In the genomic region with DNA sequence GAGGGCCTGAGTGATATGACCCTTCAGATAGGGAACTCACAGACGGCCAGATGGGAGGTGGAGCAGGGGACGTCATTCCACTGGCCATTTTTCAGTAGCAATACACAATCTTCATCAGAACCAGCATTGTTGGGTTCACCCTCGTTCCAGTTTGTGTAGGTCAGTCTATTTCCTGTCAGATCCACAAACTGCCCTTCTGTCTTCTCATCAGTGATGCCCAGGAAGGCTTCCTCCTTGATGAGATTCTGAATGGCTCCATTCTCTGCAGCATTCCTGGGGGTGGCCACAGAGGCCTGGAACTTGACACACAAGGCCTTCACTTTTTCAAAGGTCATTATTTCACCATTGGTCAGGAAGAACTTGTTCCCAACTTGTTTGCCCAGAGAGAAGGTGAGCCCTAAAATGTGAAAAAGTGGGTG, we compare ENCODE assay signal across 32 cellular contexts. TPM values are rescaled to one million over a fixed set of nuclear protein-coding genes. Genes with fewer than 3 reads are reported as not detected.
"Had no signal": no experiment of that assay in that cellular context is flagged by ENCODE, and none has a peak within 500 bp of the region (broad histone marks: within the 10 kb centered on the region; RNA-seq: fewer than 3 reads in every experiment).

No MANE protein-coding gene starts in this region.

- H3K27ac Mint-ChIP-seq: activated CD8-positive, alpha-beta T cell treated with anti-CD3 and anti-CD28 coated beads, Interleukin-2, amount 10 ng/mL, durations not matched to agents 7 days and 5 days; activated naive CD8-positive, alpha-beta T cell treated with anti-CD3 and anti-CD28 coated beads, Interleukin-2, amount 50 U/mL, for 24 hours; activated T-helper 1 cell treated with anti-CD3 and anti-CD28 coated beads, Interleukin-12 subunit alpha, Interleukin-12 subunit beta, Interleukin-2, Interleukin-4 antibody, amounts not matched to agents 30 ng/mL and 10 ng/mL and 1 ng/mL, durations not matched to agents 14 hours and 24 hours and 36 hours; brain; dendritic cell treated with granulocyte-macrophage colony-stimulating factor and Interleukin-4, amounts not matched to agents 40 ng/mL and 50 ng/mL, for 4 days; natural killer cell; T-helper 17 cell; type B pancreatic cell had no signal

- FAIRE-seq: endometrium, keratinocyte had no signal

- H2AFZ ChIP-seq: parathyroid adenoma had no signal

- H3K4me2 ChIP-seq: smooth muscle cell had no signal

- ATAC-seq: activated CD8-positive, alpha-beta T cell treated with anti-CD3 and anti-CD28 coated beads, Interleukin-2, amount 10 ng/mL, durations not matched to agents 7 days and 5 days; activated naive CD8-positive, alpha-beta T cell treated with anti-CD3 and anti-CD28 coated beads, Interleukin-2, amount 50 U/mL, for 24 hours; esophagus mucosa; gastrocnemius medialis; heart left ventricle; natural killer cell; T-helper 17 cell had no signal

- H3K79me2 ChIP-seq: parathyroid adenoma had no signal

- H3K27me3 ChIP-seq: gastrocnemius medialis, heart left ventricle, neutrophil, sigmoid colon, vagina had no signal

- H3K4me1 ChIP-seq: gastrocnemius medialis, heart left ventricle, parathyroid adenoma, sigmoid colon, vagina had no signal

- H3K36me3 ChIP-seq: gastrocnemius medialis, heart left ventricle, neutrophil, sigmoid colon, thoracic aorta, vagina, WERI-Rb-1 had no signal

- H3K36me3 Mint-ChIP-seq: brain, natural killer cell, type B pancreatic cell had no signal

- DNase-seq: activated CD4-positive, alpha-beta T cell treated with anti-CD3 and anti-CD28 coated beads for 1 hour; activated CD4-positive, alpha-beta T cell treated with anti-CD3 and anti-CD28 coated beads, Interleukin-2, amount 50 U/mL, for 1 hour; activated CD8-positive, alpha-beta T cell treated with anti-CD3 and anti-CD28 coated beads, Interleukin-2, amount 10 ng/mL, durations not matched to agents 7 days and 5 days; activated gamma-delta T cell; activated naive CD4-positive, alpha-beta T cell treated with anti-CD3 and anti-CD28 coated beads, Interleukin-2, amount 50 U/mL, for 16 hours; activated naive CD8-positive, alpha-beta T cell treated with anti-CD3 and anti-CD28 coated beads, Interleukin-2, amount 50 U/mL, for 24 hours; anterior cingulate cortex; caudate nucleus; effector CD4-positive, alpha-beta T cell; gastrocnemius medialis; heart left ventricle; midbrain; natural killer cell; sigmoid colon; stimulated activated CD4-positive, alpha-beta T cell treated with anti-CD3 and anti-CD28 coated beads, Interleukin-2, amount 100 ng/mL, for 48 hours; stimulated activated CD8-positive, alpha-beta memory T cell treated with anti-CD3 and anti-CD28 coated beads, Interleukin-4, amount 100 ng/mL, for 48 hours; stimulated activated naive CD4-positive, alpha-beta T cell; SW 1271; T-helper 17 cell; WERI-Rb-1 had no signal

- H3K4me1 Mint-ChIP-seq: activated naive CD8-positive, alpha-beta T cell treated with anti-CD3 and anti-CD28 coated beads, Interleukin-2, amount 50 U/mL, for 24 hours; brain; natural killer cell; T-helper 17 cell had no signal

- H3K4me3 ChIP-seq: gastrocnemius medialis, heart left ventricle, sigmoid colon, smooth muscle cell, thoracic aorta, vagina had no signal

- H3K27me3 Mint-ChIP-seq: activated naive CD8-positive, alpha-beta T cell treated with anti-CD3 and anti-CD28 coated beads, Interleukin-2, amount 50 U/mL, for 24 hours; dendritic cell treated with granulocyte-macrophage colony-stimulating factor and Interleukin-4, amounts not matched to agents 40 ng/mL and 50 ng/mL, for 4 days; T-helper 17 cell; type B pancreatic cell had no signal

- H3K9me3 Mint-ChIP-seq: activated naive CD8-positive, alpha-beta T cell treated with anti-CD3 and anti-CD28 coated beads, Interleukin-2, amount 50 U/mL, for 24 hours; activated T-helper 1 cell treated with anti-CD3 and anti-CD28 coated beads, Interleukin-12 subunit alpha, Interleukin-12 subunit beta, Interleukin-2, Interleukin-4 antibody, amounts not matched to agents 30 ng/mL and 10 ng/mL and 1 ng/mL, durations not matched to agents 14 hours and 24 hours and 36 hours; brain; dendritic cell treated with granulocyte-macrophage colony-stimulating factor and Interleukin-4, amounts not matched to agents 40 ng/mL and 50 ng/mL, for 4 days; type B pancreatic cell had no signal

- H3K27ac ChIP-seq: gastrocnemius medialis, heart left ventricle, neutrophil, parathyroid adenoma, sigmoid colon, thoracic aorta, vagina, WERI-Rb-1 had no signal

- H3K9ac ChIP-seq: parathyroid adenoma had no signal

- H3K4me3 Mint-ChIP-seq: activated CD8-positive, alpha-beta T cell treated with anti-CD3 and anti-CD28 coated beads, Interleukin-2, amount 10 ng/mL, durations not matched to agents 7 days and 5 days; activated naive CD8-positive, alpha-beta T cell treated with anti-CD3 and anti-CD28 coated beads, Interleukin-2, amount 50 U/mL, for 24 hours; activated T-helper 1 cell treated with anti-CD3 and anti-CD28 coated beads, Interleukin-12 subunit alpha, Interleukin-12 subunit beta, Interleukin-2, Interleukin-4 antibody, amounts not matched to agents 30 ng/mL and 10 ng/mL and 1 ng/mL, durations not matched to agents 14 hours and 24 hours and 36 hours; brain; dendritic cell treated with granulocyte-macrophage colony-stimulating factor and Interleukin-4, amounts not matched to agents 40 ng/mL and 50 ng/mL, for 4 days; natural killer cell; T-helper 17 cell; type B pancreatic cell had no signal

- H3K9me3 ChIP-seq: gastrocnemius medialis, heart left ventricle, neutrophil, sigmoid colon, thoracic aorta, vagina had no signal

RNA-seq across cellular contexts. Expression of gene MBL2, which starts 4.5 kb away (rescaled TPM):
- total RNA-seq: activated CD8-positive, alpha-beta T cell treated with anti-CD3 and anti-CD28 coated beads, Interleukin-2, amount 10 ng/mL, durations not matched to agents 7 days and 5 days; activated T-helper 1 cell treated with anti-CD3 and anti-CD28 coated beads, Interleukin-12 subunit alpha, Interleukin-12 subunit beta, Interleukin-2, Interleukin-4 antibody, amounts not matched to agents 30 ng/mL and 10 ng/mL and 1 ng/mL, durations not matched to agents 14 hours and 24 hours and 36 hours; esophagus mucosa; heart left ventricle; natural killer cell; sigmoid colon; T-helper 17 cell; thoracic aorta; vagina had no signal
- polyA plus RNA-seq: heart left ventricle, keratinocyte, sigmoid colon, smooth muscle cell had no signal
